17 cellular contexts compared by ENCODE assay signal in the genomic region with DNA sequence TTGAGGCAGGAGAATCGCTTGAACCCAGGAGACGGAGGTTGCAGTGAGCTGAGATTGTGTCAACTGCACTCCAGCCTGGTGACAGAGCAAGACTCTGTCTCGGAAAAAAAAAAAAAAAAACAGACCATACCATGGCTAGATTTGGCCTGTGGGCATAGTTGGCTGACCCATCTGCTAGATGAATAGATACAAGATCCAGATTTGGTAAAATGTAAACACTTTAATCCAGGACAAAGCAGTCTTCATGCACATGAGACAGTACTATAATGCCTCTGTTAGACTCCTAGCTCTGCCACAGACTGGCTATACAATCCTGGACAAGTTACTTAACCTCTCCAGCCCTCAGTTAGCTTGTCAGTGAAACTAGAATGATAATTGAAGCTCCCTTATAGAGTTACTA. TPM values are rescaled to one million over a fixed set of nuclear protein-coding genes. Genes with fewer than 3 reads are reported as not detected.
DNase-seq lines count a peak whose midpoint lies in the region; ATAC-seq and TF ChIP-seq lines count a peak whose summit lies in the region.
"Had no signal": no experiment of that assay in that cellular context is flagged by ENCODE, and none has a peak within 500 bp of the region (broad histone marks: within the 10 kb centered on the region; RNA-seq: fewer than 3 reads in every experiment).

No MANE protein-coding gene starts in this region.

- no peak overlapping the region for H2AK9ac ChIP-seq in IMR-90 (replicated peaks; ENCODE audit: low read depth, low read length, poor library complexity)

- no peak overlapping the region for H3K23ac ChIP-seq in IMR-90 (ENCODE audit: low read depth, low read length)

- H3K9me3 Mint-ChIP-seq in GM23338 = no peaks in the 10 kb centered on the region
- H3K9me3 Mint-ChIP-seq: CD8-positive, alpha-beta T cell; H9 had no signal

- H3K56ac ChIP-seq in IMR-90 (ENCODE audit: extremely low read depth, insufficient read depth, low read length) = no peak overlapping the region

- DNase-seq in IMR-90 (no peak), T-helper 17 cell (no peak), foreskin melanocyte (peak; percentile 70), GM23338 (ENCODE audit: low spot score) (no peak), NCI-H2227 treated with DMSO at 0.1 percent for 48 hours (lab: John Stamatoyannopoulos, UW) (no peak)
- DNase-seq in activated CD4-positive, CD25-positive, alpha-beta regulatory T cell (lab: John Stamatoyannopoulos, UW) = no peak
- DNase-seq: Caco-2; CD4-positive, CD25-positive, alpha-beta regulatory T cell; CD8-positive, alpha-beta T cell; DMS153; DND-41; GM23248; H9 had no signal

- H4K5ac ChIP-seq in IMR-90 (ENCODE audit: low read depth, low read length) = no peak overlapping the region

- no peaks in the 10 kb centered on the region for H3K79me2 ChIP-seq in GM23338 (replicated peaks; ENCODE audit: insufficient read depth)

- H3K9me1 ChIP-seq in IMR-90 (ENCODE audit: insufficient read depth, low read length) = no peaks in the 10 kb centered on the region

- CTCF ChIA-PET in IMR-90 (lab: Yijun Ruan, JAX) = interaction anchor here (0.6 kb wide), 1 partner anchor 157 kb away, joined by 4 read pairs; no protein-coding TSS in a partner anchor

- no peak overlapping the region for H2BK5ac ChIP-seq in IMR-90 (ENCODE audit: low read depth, low read length, poor library complexity, severe bottlenecking)

- H3K27me3 ChIP-seq in IMR-90 (ENCODE audit: control insufficient read depth, insufficient read depth, low read length) (0 out of 2 replicates have a peak, but pooled peaks cover 2% of the 10 kb centered on the region), GM23338 (ENCODE audit: insufficient read depth) (no peaks in the 10 kb centered on the region)
- H3K27me3 ChIP-seq: BLaER1 had no signal

- 0 out of 2 replicates have a peak overlapping the region, but pooled peaks have one; percentile 5 for H2AK5ac ChIP-seq in IMR-90 (ENCODE audit: low read depth, low read length)

- no peak overlapping the region for H3K4me3 ChIP-seq in IMR-90 (ENCODE audit: insufficient read depth, low read depth, low read length)
- H3K4me3 ChIP-seq in GM23338 = no peak overlapping the region
- H3K4me3 ChIP-seq: BLaER1, GM23248 had no signal

- in situ Hi-C loops in IMR-90 (cut with MboI; ENCODE audit: low sequenced_read_pairs) = no loop called here

- peak overlapping the region; percentile 8 for H3K27ac Mint-ChIP-seq in T-helper 17 cell
- H3K27ac Mint-ChIP-seq in GM23338 = no peak overlapping the region
- H3K27ac Mint-ChIP-seq: B cell; CD4-positive, CD25-positive, alpha-beta regulatory T cell; CD8-positive, alpha-beta T cell had no signal

- whole genome bisulfite sequencing in IMR-90 (ENCODE audit: extremely low coverage in 2 of 2, insufficient read length in 1 of 2), 2 experiments = no CpG with 5 or more reads among the region's 3 CpGs

- H3K36me3 Mint-ChIP-seq in T-helper 17 cell (ENCODE audit: low read depth) (no peaks in the 10 kb centered on the region), GM23338 (ENCODE audit: low read depth) (no peaks in the 10 kb centered on the region)
- H3K36me3 Mint-ChIP-seq: CD4-positive, CD25-positive, alpha-beta regulatory T cell; CD8-positive, alpha-beta T cell had no signal

- H3K27ac ChIP-seq in IMR-90 (ENCODE audit: insufficient read depth, low read length) (no peak overlapping the region), GM23338 (ENCODE audit: low read depth) (no peak overlapping the region)
- H3K27ac ChIP-seq: BLaER1, C4-2B, GM23248 had no signal

- H3K18ac ChIP-seq in IMR-90 (ENCODE audit: low read depth, low read length) = no peak overlapping the region

- H3K79me1 ChIP-seq in IMR-90 (ENCODE audit: low read depth in 1 of 2, low read length in 2 of 2) = no peaks in the 10 kb centered on the region

- intact Hi-C loops in IMR-90 (cut with micrococcal nuclease) = no loop called here

- ATAC-seq in IMR-90 (ENCODE audit: low read depth) (no peak), T-helper 17 cell (no peak), GM23338 (no peak)
- ATAC-seq: CD8-positive, alpha-beta T cell; HCT116 had no signal

- TF ChIP-seq CTCF in IMR-90 (conservative IDR thresholded peaks at IDR 0.05; ENCODE audit: low read depth, low read length) (no peak), GM23338 (conservative IDR thresholded peaks at IDR 0.05; ENCODE audit: low read depth in 2 of 2) (no peak)

- dilution Hi-C loops in IMR-90 (cut with HindIII; ENCODE audit: low sequenced_read_pairs, unreplicated experiment) = no loop called here

- no peaks in the 10 kb centered on the region for H3K9me3 ChIP-seq in IMR-90 (ENCODE audit: control insufficient read depth, insufficient read depth, low read length)
- H3K9me3 ChIP-seq in T-helper 17 cell (ENCODE audit: control insufficient read depth, low read length, poor library complexity, severe bottlenecking) = no peaks in the 10 kb centered on the region
- H3K9me3 ChIP-seq: BLaER1, Caco-2 had no signal

- H2BK20ac ChIP-seq in IMR-90 (ENCODE audit: low read depth, low read length) = no peak overlapping the region

- no peak overlapping the region for H4K8ac ChIP-seq in IMR-90 (ENCODE audit: low read depth in 2 of 2, low read length in 2 of 2)

- no peaks in the 10 kb centered on the region for H4K20me1 ChIP-seq in IMR-90 (ENCODE audit: insufficient read depth, low read length)
- no peaks in the 10 kb centered on the region for H4K20me1 ChIP-seq in GM23338 (replicated peaks; ENCODE audit: insufficient read depth)
- H4K20me1 ChIP-seq: BLaER1 had no signal

- no peaks in the 10 kb centered on the region; the same call in 1 of the 2 replicates for H3F3A ChIP-seq in GM23338 (replicated peaks; ENCODE audit: low read depth)

- H3K27me3 Mint-ChIP-seq in T-helper 17 cell = peaks cover 8% of the 10 kb centered on the region
- peaks cover 8% of the 10 kb centered on the region for H3K27me3 Mint-ChIP-seq in GM23338 (ENCODE audit: insufficient read depth, low read depth, poor library complexity)
- H3K27me3 Mint-ChIP-seq: B cell had no signal

- no peak overlapping the region for H3K4ac ChIP-seq in IMR-90 (ENCODE audit: low read depth, low read length)

- no peaks in the 10 kb centered on the region for H3K36me3 ChIP-seq in IMR-90 (ENCODE audit: control insufficient read depth, insufficient read depth, low read length)
- H3K36me3 ChIP-seq in GM23338 (ENCODE audit: insufficient read depth) = no peaks in the 10 kb centered on the region
- H3K36me3 ChIP-seq: BLaER1 had no signal

- H3K4me1 ChIP-seq in IMR-90 (ENCODE audit: control insufficient read depth, insufficient read depth, low read length) = no peaks in the 10 kb centered on the region; the same call in none of the 2 replicates
- peaks cover 4% of the 10 kb centered on the region; the same call in 1 of the 2 replicates for H3K4me1 ChIP-seq in GM23338 (ENCODE audit: insufficient read depth)

- H3K9me2 ChIP-seq in GM23338 (ENCODE audit: insufficient read depth) = no peaks in the 10 kb centered on the region

- H2AFZ ChIP-seq in IMR-90 (replicated peaks; ENCODE audit: low read length, poor library complexity) = no peak overlapping the region
- no peak overlapping the region for H2AFZ ChIP-seq in GM23338
- H2AFZ ChIP-seq: GM23248 had no signal

- H3K9ac ChIP-seq in IMR-90 (ENCODE audit: low read depth, low read length) = no peak overlapping the region
- H3K9ac ChIP-seq: BLaER1, GM23248 had no signal

- no peak overlapping the region for H3K14ac ChIP-seq in IMR-90 (replicated peaks; ENCODE audit: low read depth, low read length)

- H3K4me3 Mint-ChIP-seq in T-helper 17 cell = no peak overlapping the region
- no peak overlapping the region for H3K4me3 Mint-ChIP-seq in GM23338
- H3K4me3 Mint-ChIP-seq: B cell; CD4-positive, CD25-positive, alpha-beta regulatory T cell; CD8-positive, alpha-beta T cell; H9 had no signal

- H4K91ac ChIP-seq in IMR-90 (ENCODE audit: insufficient read depth, low read depth, low read length) = no peak overlapping the region

- no TSS peak for BruUV-seq in IMR-90 (replicated peaks; lab: Mats Ljungman, UMichigan)

- TF ChIP-seq RAD21 in IMR-90 (IDR thresholded peaks at IDR 0.05; ENCODE audit: low read length) = no peak

- POLR2A ChIA-PET in IMR-90 (lab: Charles Lee; ENCODE audit: unreplicated experiment) = no interaction called here

- H3K4me2 ChIP-seq in IMR-90 (ENCODE audit: low read depth, low read length) (no peak overlapping the region), GM23338 (no peak overlapping the region)
- H3K4me2 ChIP-seq: BLaER1 had no signal

- H3K4me1 Mint-ChIP-seq in T-helper 17 cell = no peaks in the 10 kb centered on the region
- H3K4me1 Mint-ChIP-seq in GM23338 = peaks cover 30% of the 10 kb centered on the region
- H3K4me1 Mint-ChIP-seq: B cell; CD4-positive, CD25-positive, alpha-beta regulatory T cell had no signal

- TF ChIP-seq POLR2A in IMR-90 (IDR thresholded peaks at IDR 0.05; ENCODE audit: low read depth, low read length) = no peak

- no peak overlapping the region; the same call in 2 of the 3 replicates for H2BK15ac ChIP-seq in IMR-90 (ENCODE audit: low read depth, low read length)

- no peak overlapping the region for H2BK120ac ChIP-seq in IMR-90 (ENCODE audit: low read depth, low read length)

TF ChIP-seq in IMR-90, 13 proteins besides CTCF, POLR2A, EP300 and RAD21 (continues in another document):
- TF ChIP-seq, protein P1, sequence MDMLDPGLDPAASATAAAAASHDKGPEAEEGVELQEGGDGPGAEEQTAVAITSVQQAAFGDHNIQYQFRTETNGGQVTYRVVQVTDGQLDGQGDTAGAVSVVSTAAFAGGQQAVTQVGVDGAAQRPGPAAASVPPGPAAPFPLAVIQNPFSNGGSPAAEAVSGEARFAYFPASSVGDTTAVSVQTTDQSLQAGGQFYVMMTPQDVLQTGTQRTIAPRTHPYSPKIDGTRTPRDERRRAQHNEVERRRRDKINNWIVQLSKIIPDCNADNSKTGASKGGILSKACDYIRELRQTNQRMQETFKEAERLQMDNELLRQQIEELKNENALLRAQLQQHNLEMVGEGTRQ (IDR thresholded peaks at IDR 0.05; ENCODE audit: low read depth, low read length) = no peak
- no peak for TF ChIP-seq FOS (IDR thresholded peaks at IDR 0.05; ENCODE audit: low read depth, low read length)

TF ChIP-seq in GM23338, 12 proteins besides CTCF, POLR2A, EP300 and RAD21:
- TF ChIP-seq EZH2 (IDR thresholded peaks at IDR 0.05; ENCODE audit: low read depth, unreplicated experiment) (no peak), EZH2phosphoT487 (IDR thresholded peaks at IDR 0.05; ENCODE audit: unreplicated experiment) (no peak), JUNB (IDR thresholded peaks at IDR 0.05; ENCODE audit: unreplicated experiment) (no peak)
TF ChIP-seq in GM23338: peak in this region for 0.

RNA-seq across cellular contexts. Expression of a gene that starts 27.9 kb away (rescaled TPM):
- total RNA-seq in IMR-90 (2012; rRNA removed) (230 and 484 TPM in 2 replicates), T-helper 17 cell (10 to 100 TPM; 85.5 to 87.6 TPM)
- polyA plus RNA-seq in IMR-90 (2012; rRNA removed) (205 and 295 TPM in 2 replicates), GM23338 (2016; fragmentation: Nextera tagmentation; extraction: Ambion mirVana) (590 and 728 TPM in 2 replicates)
- 118 and 134 TPM in 2 replicates for polyA plus RNA-seq in IMR-90 (2012; cell fraction: cytosol; rRNA removed)
- 48.5 and 140 TPM in 2 replicates for polyA plus RNA-seq in IMR-90 (2012; cell fraction: nucleus; rRNA removed; ENCODE audit: low replicate concordance)
- 640 and 749 TPM in 2 replicates for total RNA-seq in GM23338 (2014; rRNA removed; shearing (Covaris generic))
